1 cellular context compared by ENCODE assay signal in genomic region chr6:7723041-7723447, GRCh38.
TF ChIP-seq lines count a peak whose summit lies in the region.

No MANE protein-coding gene starts in this region.

TF ChIP-seq in WTC11, 78 proteins besides CTCF, POLR2A, EP300 and RAD21 (continued from another document):
- TF ChIP-seq FOXP4 (CRISPR knock-in tag; IDR thresholded peaks at IDR 0.05), result no peak
- TF ChIP-seq ZNF423 (CRISPR knock-in tag; IDR thresholded peaks at IDR 0.05), result no peak
- TF ChIP-seq FOXJ3 (CRISPR knock-in tag; IDR thresholded peaks at IDR 0.05; ENCODE audit: borderline replicate concordance), result no peak
- no peak for TF ChIP-seq RELA (CRISPR knock-in tag; IDR thresholded peaks at IDR 0.05; ENCODE audit: borderline replicate concordance)
- TF ChIP-seq CREM (CRISPR knock-in tag; IDR thresholded peaks at IDR 0.05), result no peak
TF ChIP-seq in WTC11: peak in this region for 0.
